8 cellular contexts compared by ENCODE assay signal in the genomic region with DNA sequence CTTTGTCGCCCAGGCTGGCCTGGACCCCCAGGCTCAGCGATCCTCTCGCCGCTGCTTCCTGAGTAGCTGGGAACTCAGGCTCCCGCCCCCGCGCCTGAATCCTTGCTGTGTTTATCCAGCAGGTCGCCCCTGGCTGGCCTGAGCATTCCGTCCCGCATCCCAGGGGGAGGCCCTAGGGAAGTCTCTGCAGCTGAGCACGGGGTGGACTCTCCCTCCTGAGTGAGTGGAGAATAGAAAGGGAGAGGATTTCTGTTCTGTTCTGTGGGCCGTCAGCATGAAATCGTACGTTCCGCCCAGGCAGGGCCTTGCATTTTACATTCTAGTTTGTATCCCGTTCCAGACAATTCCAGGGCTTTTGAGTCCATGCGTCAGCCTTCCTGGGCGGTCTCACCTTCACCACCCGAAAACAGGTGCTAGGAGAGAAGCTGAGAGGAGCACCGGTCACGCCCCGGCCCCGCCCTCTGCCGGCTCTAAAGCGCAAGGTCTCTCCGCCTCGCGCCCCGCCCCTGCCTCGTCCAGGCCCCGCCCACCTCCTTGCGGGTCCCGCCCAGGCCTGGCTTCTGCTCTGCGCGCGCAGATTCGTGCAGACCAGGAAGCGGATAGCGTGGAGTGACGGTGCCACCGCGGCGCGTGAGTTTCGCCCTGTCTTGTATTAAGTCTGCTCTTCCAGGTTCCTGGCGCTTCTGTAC. TPM values are rescaled to one million over a fixed set of nuclear protein-coding genes. Genes with fewer than 3 reads are reported as not detected.
A peak's percentile ranks its signal among the peaks of the same experiment; 100 is the strongest.
DNase-seq lines count a peak whose midpoint lies in the region; ATAC-seq and TF ChIP-seq lines count a peak whose summit lies in the region.

A gene (plus strand): TSS at position 586 of the 689 bp plus-strand sequence. CDS start 15,285 bp downstream, outside the sequence.

- H3K27me3 Mint-ChIP-seq in T-helper 1 cell treated with Interleukin-12 subunit alpha and Interleukin-12 subunit beta and Interleukin-4 antibody, amounts not matched to agents 30 μg/mL and 1 μg/mL, for 36 hours (ENCODE audit: low read depth) = no peaks in the 10 kb centered on the region

- H3K9me3 ChIP-seq in right cardiac atrium (ENCODE audit: control insufficient read depth, low read length) (no peaks in the 10 kb centered on the region), uterus (no peaks in the 10 kb centered on the region)

- H3K27ac Mint-ChIP-seq in T-helper 1 cell treated with Interleukin-12 subunit alpha and Interleukin-12 subunit beta and Interleukin-4 antibody, amounts not matched to agents 30 μg/mL and 1 μg/mL, for 36 hours = peak within 1 kb of the TSS; percentile 92

- H3K4me3 ChIP-seq in right cardiac atrium (ENCODE audit: low read length) = peak within 1 kb of the TSS; percentile 73
- H3K4me3 ChIP-seq in uterus = peak within 1 kb of the TSS; percentile 61 to 67

- H3K27ac ChIP-seq in right cardiac atrium (ENCODE audit: low read length) = peak within 1 kb of the TSS; percentile 49
- H3K27ac ChIP-seq in uterus = peak within 1 kb of the TSS; percentile 59 to 66

- intact Hi-C loops in right cardiac atrium (cut with DNase I) = no loop called here
- intact Hi-C loops in uterus (cut with DNase I; ENCODE audit: low total_unique reads) = no loop called here

- 1% methylated on average over 46 of the region's 46 CpGs for WGBS in right cardiac atrium

- H3K4me3 Mint-ChIP-seq in T-helper 1 cell treated with Interleukin-12 subunit alpha and Interleukin-12 subunit beta and Interleukin-4 antibody, amounts not matched to agents 30 μg/mL and 1 μg/mL, for 36 hours = peak within 1 kb of the TSS; percentile 90

- TF ChIP-seq CTCF in uterus (IDR thresholded peaks at IDR 0.05) = peak; percentile 20 to 49 (median 42)

- H3K4me1 Mint-ChIP-seq in T-helper 1 cell treated with Interleukin-12 subunit alpha and Interleukin-12 subunit beta and Interleukin-4 antibody, amounts not matched to agents 30 μg/mL and 1 μg/mL, for 36 hours (ENCODE audit: low read depth) = peaks cover 22% of the 10 kb centered on the region

- H3K27me3 ChIP-seq in right cardiac atrium (ENCODE audit: control insufficient read depth, insufficient read depth) (no peaks in the 10 kb centered on the region), uterus (no peaks in the 10 kb centered on the region)

- H3K36me3 ChIP-seq in uterus = no peaks in the 10 kb centered on the region

- H3K9me3 Mint-ChIP-seq in T-helper 1 cell treated with Interleukin-12 subunit alpha and Interleukin-12 subunit beta and Interleukin-4 antibody, amounts not matched to agents 30 μg/mL and 1 μg/mL, for 36 hours = peaks cover 19% of the 10 kb centered on the region

- TF ChIP-seq POLR2A in GM15510 (IDR thresholded peaks at IDR 0.05; ENCODE audit: borderline replicate concordance, extremely low read depth, insufficient read length) (peak; percentile 90), uterus (IDR thresholded peaks at IDR 0.05) (peak; percentile 64 to 66)

- DNase-seq in NCI-H146 treated with DMSO at 0.1 percent for 48 hours (lab: John Stamatoyannopoulos, UW; ENCODE audit: unreplicated experiment) (peak; percentile 96), anterior cingulate cortex (lab: John Stamatoyannopoulos, UW) (peak; percentile 25 to 96 (median 88)), right cardiac atrium (peak; percentile 95 to 98 (median 98)), putamen (ENCODE audit: low spot score) (peak; percentile 93), uterus (peak; percentile 93 to 97)

- H3K36me3 Mint-ChIP-seq in T-helper 1 cell treated with Interleukin-12 subunit alpha and Interleukin-12 subunit beta and Interleukin-4 antibody, amounts not matched to agents 30 μg/mL and 1 μg/mL, for 36 hours (ENCODE audit: low read depth) = peaks cover 34% of the 10 kb centered on the region

- H3K4me1 ChIP-seq in right cardiac atrium (ENCODE audit: control insufficient read depth, insufficient read depth, low read length) (no peaks in the 10 kb centered on the region), uterus (no peaks in the 10 kb centered on the region)

- ATAC-seq in HG02870 (IDR thresholded peaks at IDR 0.05; ENCODE audit: unreplicated experiment) (peak; percentile 93), right cardiac atrium (peak; percentile 100)

RNA-seq across cellular contexts. Expression of the gene that starts here (rescaled TPM):
- total RNA-seq in right cardiac atrium = 1 to 10 TPM; 4.2 to 5.6 (median 5.1) TPM
- 4.4 TPM for polyA plus RNA-seq in right cardiac atrium
- total RNA-seq in uterus = 10 to 100 TPM in 2 of 4 donors, 1 to 10 TPM in 2; 4.6 to 16.3 (median 8.8) TPM

Comparison
In these comparisons a context has a peak if more than half of its experiments do, and no peak if none do; other contexts are left out.
1. Peak in every context shown above with its lines: DNase-seq, ATAC-seq, H3K4me3 ChIP-seq and H3K27ac ChIP-seq.